Comparison of ENCODE assay signal across 31 cellular contexts in genomic region chr7:132148876-132149275, GRCh38.
"Had no signal": no experiment of that assay in that cellular context is flagged by ENCODE, and none has a peak within 500 bp of the region (broad histone marks: within the 10 kb centered on the region; RNA-seq: fewer than 3 reads in every experiment).

No MANE protein-coding gene starts in this region.

- H3K36me3 ChIP-seq: adrenal gland had no signal

- ATAC-seq: activated CD8-positive, alpha-beta T cell treated with anti-CD3 and anti-CD28 coated beads for 36 hours; activated naive CD4-positive, alpha-beta T cell treated with anti-CD3 and anti-CD28 coated beads, Interleukin-2, amount 50 U/mL, for 72 hours; activated T-cell treated with anti-CD3 and anti-CD28 coated beads, Interleukin-2, amount 50 U/mL, for 4 hours; activated T-cell treated with anti-CD3 and anti-CD28 coated beads, Interleukin-2, amount 50 U/mL, for 72 hours; activated T-helper 17 cell treated with anti-CD3 and anti-CD28 coated beads, Interleukin-2, amount 50 U/mL, for 72 hours had no signal

- DNase-seq: activated B cell treated with CpG ODN at 0.5 μM for 24 hours; activated CD4-positive, alpha-beta memory T cell treated with anti-CD3 and anti-CD28 coated beads for 36 hours; activated CD4-positive, alpha-beta T cell treated with anti-CD3 and anti-CD28 coated beads for 4 hours; activated CD4-positive, alpha-beta T cell treated with anti-CD3 and anti-CD28 coated beads, Interleukin-2, amount 10 ng/mL, durations not matched to agents 24 days and 14 days; activated CD4-positive, alpha-beta T cell treated with anti-CD3 and anti-CD28 coated beads, Interleukin-2, amount 50 U/mL, for 1 hour; activated CD4-positive, alpha-beta T cell treated with anti-CD3 and anti-CD28 coated beads, Interleukin-2, amount 50 U/mL, for 4 hours; activated CD4-positive, CD25-positive, alpha-beta regulatory T cell treated with anti-CD3 and anti-CD28 coated beads, Interleukin-2, amount 50 U/mL, for 72 hours; activated CD8-positive, alpha-beta memory T cell treated with anti-CD3 and anti-CD28 coated beads, Interleukin-2, amount 50 U/mL, for 4 hours; activated CD8-positive, alpha-beta T cell treated with anti-CD3 and anti-CD28 coated beads for 36 hours; activated effector memory CD4-positive, alpha-beta T cell treated with anti-CD3 and anti-CD28 coated beads, Interleukin-2, amount 50 U/mL, for 16 hours; activated gamma-delta T cell treated with Interleukin-2 at 50 U/mL for 16 hours; activated naive CD4-positive, alpha-beta T cell; activated naive CD4-positive, alpha-beta T cell treated with anti-CD3 and anti-CD28 coated beads for 36 hours; activated naive CD4-positive, alpha-beta T cell treated with anti-CD3 and anti-CD28 coated beads, Interleukin-2, amount 50 U/mL, for 16 hours; activated naive CD8-positive, alpha-beta T cell treated with anti-CD3 and anti-CD28 coated beads for 36 hours; activated T-cell treated with anti-CD3 and anti-CD28 coated beads for 4 hours; activated T-cell treated with anti-CD3 and anti-CD28 coated beads, Interleukin-2, amount 50 U/mL, for 1 hour; activated T-cell treated with anti-CD3 and anti-CD28 coated beads, Interleukin-2, amount 50 U/mL, for 4 hours; activated T-cell treated with anti-CD3 and anti-CD28 coated beads, Interleukin-2, amount 50 U/mL, for 72 hours; adrenal gland; amniotic stem cell; aorta; caudate nucleus; SW 1271; T-helper 1 cell; T-helper 2 cell; T-helper 9 cell had no signal

- H3K4me3 ChIP-seq: adrenal gland, cardiac muscle cell had no signal

- H3K4me1 ChIP-seq: adrenal gland had no signal

- H3K27me3 ChIP-seq: adrenal gland, cardiac muscle cell had no signal

- H3K27ac ChIP-seq: adrenal gland, cardiac muscle cell, VCaP had no signal

- H3K9me3 ChIP-seq: adrenal gland had no signal
